ENCODE assay signal across 1 cellular context in the genomic region with DNA sequence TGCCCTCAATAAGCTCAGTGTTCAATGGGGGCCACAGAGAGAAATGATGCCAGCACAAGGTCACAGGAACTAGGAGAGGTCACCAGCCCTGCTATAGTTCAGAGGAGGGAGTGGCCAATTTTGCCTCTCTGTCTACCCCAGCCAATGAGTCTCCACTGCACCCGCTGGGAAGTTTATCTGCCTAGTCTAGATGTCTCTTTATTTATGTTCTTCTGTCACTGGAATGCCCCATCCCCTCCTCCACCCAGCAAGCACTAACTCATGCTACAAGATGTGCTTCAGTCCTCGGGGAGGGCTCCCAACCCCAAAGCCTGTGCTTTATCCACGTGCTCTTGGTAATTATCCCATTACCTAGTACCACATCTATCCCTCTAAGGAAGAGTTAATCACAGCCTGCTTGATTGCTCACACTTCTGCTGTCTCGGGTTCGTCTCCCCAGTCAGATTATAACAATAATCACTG.
A peak's percentile ranks its signal among the peaks of the same experiment; 100 is the strongest.
TF ChIP-seq lines count a peak whose summit lies in the region.

No MANE protein-coding gene starts in this region.

TF ChIP-seq in K562, 482 proteins besides CTCF, POLR2A, EP300 and RAD21 (continued from another document and continues in another):
- TF ChIP-seq, protein P1, sequence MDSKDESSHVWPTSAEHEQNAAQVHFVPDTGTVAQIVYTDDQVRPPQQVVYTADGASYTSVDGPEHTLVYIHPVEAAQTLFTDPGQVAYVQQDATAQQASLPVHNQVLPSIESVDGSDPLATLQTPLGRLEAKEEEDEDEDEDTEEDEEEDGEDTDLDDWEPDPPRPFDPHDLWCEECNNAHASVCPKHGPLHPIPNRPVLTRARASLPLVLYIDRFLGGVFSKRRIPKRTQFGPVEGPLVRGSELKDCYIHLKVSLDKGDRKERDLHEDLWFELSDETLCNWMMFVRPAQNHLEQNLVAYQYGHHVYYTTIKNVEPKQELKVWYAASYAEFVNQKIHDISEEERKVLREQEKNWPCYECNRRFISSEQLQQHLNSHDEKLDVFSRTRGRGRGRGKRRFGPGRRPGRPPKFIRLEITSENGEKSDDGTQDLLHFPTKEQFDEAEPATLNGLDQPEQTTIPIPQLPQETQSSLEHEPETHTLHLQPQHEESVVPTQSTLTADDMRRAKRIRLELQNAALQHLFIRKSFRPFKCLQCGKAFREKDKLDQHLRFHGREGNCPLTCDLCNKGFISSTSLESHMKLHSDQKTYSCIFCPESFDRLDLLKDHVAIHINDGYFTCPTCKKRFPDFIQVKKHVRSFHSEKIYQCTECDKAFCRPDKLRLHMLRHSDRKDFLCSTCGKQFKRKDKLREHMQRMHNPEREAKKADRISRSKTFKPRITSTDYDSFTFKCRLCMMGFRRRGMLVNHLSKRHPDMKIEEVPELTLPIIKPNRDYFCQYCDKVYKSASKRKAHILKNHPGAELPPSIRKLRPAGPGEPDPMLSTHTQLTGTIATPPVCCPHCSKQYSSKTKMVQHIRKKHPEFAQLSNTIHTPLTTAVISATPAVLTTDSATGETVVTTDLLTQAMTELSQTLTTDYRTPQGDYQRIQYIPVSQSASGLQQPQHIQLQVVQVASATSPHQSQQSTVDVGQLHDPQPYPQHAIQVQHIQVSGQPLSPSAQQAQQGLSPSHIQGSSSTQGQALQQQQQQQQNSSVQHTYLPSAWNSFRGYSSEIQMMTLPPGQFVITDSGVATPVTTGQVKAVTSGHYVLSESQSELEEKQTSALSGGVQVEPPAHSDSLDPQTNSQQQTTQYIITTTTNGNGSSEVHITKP (IDR thresholded peaks at IDR 0.05; ENCODE audit: partially characterized antibody) = peak; percentile 60
- no peak for TF ChIP-seq KHSRP (IDR thresholded peaks at IDR 0.05)
- TF ChIP-seq TRIM28 (IDR thresholded peaks at IDR 0.05) = no peak
- no peak for TF ChIP-seq SAFB (IDR thresholded peaks at IDR 0.05; ENCODE audit: borderline replicate concordance, low read depth, low read length)
- no peak for TF ChIP-seq TRIM25 (IDR thresholded peaks at IDR 0.05; ENCODE audit: borderline replicate concordance)
- no peak for TF ChIP-seq TAF9B (IDR thresholded peaks at IDR 0.05; ENCODE audit: partially characterized antibody)
- TF ChIP-seq CHD7 (IDR thresholded peaks at IDR 0.05; ENCODE audit: low read depth, low read length) = no peak
- no peak for TF ChIP-seq RFX5 (IDR thresholded peaks at IDR 0.05; ENCODE audit: low read depth, low read length)
- peak; percentile 86 for TF ChIP-seq VEZF1 (CRISPR knock-in tag; IDR thresholded peaks at IDR 0.05)
- TF ChIP-seq SPI1 (IDR thresholded peaks at IDR 0.05; ENCODE audit: borderline replicate concordance, low read depth, low read length) = no peak
- TF ChIP-seq, protein P2, sequence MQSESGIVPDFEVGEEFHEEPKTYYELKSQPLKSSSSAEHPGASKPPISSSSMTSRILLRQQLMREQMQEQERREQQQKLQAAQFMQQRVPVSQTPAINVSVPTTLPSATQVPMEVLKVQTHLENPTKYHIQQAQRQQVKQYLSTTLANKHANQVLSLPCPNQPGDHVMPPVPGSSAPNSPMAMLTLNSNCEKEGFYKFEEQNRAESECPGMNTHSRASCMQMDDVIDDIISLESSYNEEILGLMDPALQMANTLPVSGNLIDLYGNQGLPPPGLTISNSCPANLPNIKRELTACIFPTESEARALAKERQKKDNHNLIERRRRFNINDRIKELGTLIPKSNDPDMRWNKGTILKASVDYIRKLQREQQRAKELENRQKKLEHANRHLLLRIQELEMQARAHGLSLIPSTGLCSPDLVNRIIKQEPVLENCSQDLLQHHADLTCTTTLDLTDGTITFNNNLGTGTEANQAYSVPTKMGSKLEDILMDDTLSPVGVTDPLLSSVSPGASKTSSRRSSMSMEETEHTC (IDR thresholded peaks at IDR 0.05) = no peak
- TF ChIP-seq RBM22 (IDR thresholded peaks at IDR 0.05; ENCODE audit: low read depth, low read length, poor library complexity, severe bottlenecking) = no peak
- no peak for TF ChIP-seq ILF3 (IDR thresholded peaks at IDR 0.05; ENCODE audit: borderline replicate concordance)
- no peak for TF ChIP-seq ETS2 (tag; IDR thresholded peaks at IDR 0.05; ENCODE audit: borderline replicate concordance, poor library complexity, severe bottlenecking)
- no peak for TF ChIP-seq SMARCB1 (IDR thresholded peaks at IDR 0.05; ENCODE audit: insufficient read length, low read depth)
- no peak for TF ChIP-seq ZNF253 (CRISPR knock-in tag; conservative IDR thresholded peaks at IDR 0.05)
- TF ChIP-seq, protein P3, sequence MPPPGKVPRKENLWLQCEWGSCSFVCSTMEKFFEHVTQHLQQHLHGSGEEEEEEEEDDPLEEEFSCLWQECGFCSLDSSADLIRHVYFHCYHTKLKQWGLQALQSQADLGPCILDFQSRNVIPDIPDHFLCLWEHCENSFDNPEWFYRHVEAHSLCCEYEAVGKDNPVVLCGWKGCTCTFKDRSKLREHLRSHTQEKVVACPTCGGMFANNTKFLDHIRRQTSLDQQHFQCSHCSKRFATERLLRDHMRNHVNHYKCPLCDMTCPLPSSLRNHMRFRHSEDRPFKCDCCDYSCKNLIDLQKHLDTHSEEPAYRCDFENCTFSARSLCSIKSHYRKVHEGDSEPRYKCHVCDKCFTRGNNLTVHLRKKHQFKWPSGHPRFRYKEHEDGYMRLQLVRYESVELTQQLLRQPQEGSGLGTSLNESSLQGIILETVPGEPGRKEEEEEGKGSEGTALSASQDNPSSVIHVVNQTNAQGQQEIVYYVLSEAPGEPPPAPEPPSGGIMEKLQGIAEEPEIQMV (tag; conservative IDR thresholded peaks at IDR 0.05; ENCODE audit: low read depth) = no peak
- TF ChIP-seq ZNF644 (tag; IDR thresholded peaks at IDR 0.05; ENCODE audit: low read depth) = no peak
- TF ChIP-seq GTF2F1 (IDR thresholded peaks at IDR 0.05; ENCODE audit: low read depth, low read length) = no peak
- TF ChIP-seq HDAC6 (IDR thresholded peaks at IDR 0.05; ENCODE audit: low read depth, low read length) = no peak
- TF ChIP-seq NUFIP1 (IDR thresholded peaks at IDR 0.05; ENCODE audit: partially characterized antibody) = no peak
- TF ChIP-seq, protein P4, sequence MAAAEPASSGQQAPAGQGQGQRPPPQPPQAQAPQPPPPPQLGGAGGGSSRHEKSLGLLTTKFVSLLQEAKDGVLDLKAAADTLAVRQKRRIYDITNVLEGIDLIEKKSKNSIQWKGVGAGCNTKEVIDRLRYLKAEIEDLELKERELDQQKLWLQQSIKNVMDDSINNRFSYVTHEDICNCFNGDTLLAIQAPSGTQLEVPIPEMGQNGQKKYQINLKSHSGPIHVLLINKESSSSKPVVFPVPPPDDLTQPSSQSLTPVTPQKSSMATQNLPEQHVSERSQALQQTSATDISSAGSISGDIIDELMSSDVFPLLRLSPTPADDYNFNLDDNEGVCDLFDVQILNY (CRISPR knock-in tag; IDR thresholded peaks at IDR 0.05) = no peak
- no peak for TF ChIP-seq ERF (CRISPR knock-in tag; IDR thresholded peaks at IDR 0.05)
- TF ChIP-seq SMARCE1 (IDR thresholded peaks at IDR 0.05) = no peak; the same call in 1 of the 2 replicates
- TF ChIP-seq, protein P5, sequence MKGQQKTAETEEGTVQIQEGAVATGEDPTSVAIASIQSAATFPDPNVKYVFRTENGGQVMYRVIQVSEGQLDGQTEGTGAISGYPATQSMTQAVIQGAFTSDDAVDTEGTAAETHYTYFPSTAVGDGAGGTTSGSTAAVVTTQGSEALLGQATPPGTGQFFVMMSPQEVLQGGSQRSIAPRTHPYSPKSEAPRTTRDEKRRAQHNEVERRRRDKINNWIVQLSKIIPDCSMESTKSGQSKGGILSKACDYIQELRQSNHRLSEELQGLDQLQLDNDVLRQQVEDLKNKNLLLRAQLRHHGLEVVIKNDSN (CRISPR knock-in tag; IDR thresholded peaks at IDR 0.05) = no peak
- no peak for TF ChIP-seq GABPB1 (CRISPR knock-in tag; IDR thresholded peaks at IDR 0.05)
- TF ChIP-seq, protein P6, sequence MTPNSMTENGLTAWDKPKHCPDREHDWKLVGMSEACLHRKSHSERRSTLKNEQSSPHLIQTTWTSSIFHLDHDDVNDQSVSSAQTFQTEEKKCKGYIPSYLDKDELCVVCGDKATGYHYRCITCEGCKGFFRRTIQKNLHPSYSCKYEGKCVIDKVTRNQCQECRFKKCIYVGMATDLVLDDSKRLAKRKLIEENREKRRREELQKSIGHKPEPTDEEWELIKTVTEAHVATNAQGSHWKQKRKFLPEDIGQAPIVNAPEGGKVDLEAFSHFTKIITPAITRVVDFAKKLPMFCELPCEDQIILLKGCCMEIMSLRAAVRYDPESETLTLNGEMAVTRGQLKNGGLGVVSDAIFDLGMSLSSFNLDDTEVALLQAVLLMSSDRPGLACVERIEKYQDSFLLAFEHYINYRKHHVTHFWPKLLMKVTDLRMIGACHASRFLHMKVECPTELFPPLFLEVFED (CRISPR knock-in tag; conservative IDR thresholded peaks at IDR 0.05) = no peak
- TF ChIP-seq ZNF12 (CRISPR knock-in tag; IDR thresholded peaks at IDR 0.05) = no peak
